18 cellular contexts compared by ENCODE assay signal in genomic region chr3:56413911-56414310, GRCh38. TPM values are rescaled to one million over a fixed set of nuclear protein-coding genes. Genes with fewer than 3 reads are reported as not detected.
"Had no signal": no experiment of that assay in that cellular context is flagged by ENCODE, and none has a peak within 500 bp of the region (broad histone marks: within the 10 kb centered on the region; RNA-seq: fewer than 3 reads in every experiment).

No MANE protein-coding gene starts in this region.

- H3K4me1 Mint-ChIP-seq: activated CD4-positive, alpha-beta T cell treated with anti-CD3 and anti-CD28 coated beads, Interleukin-2, amount 10 ng/mL, durations not matched to agents 24 days and 14 days had no signal

- H3K27me3 Mint-ChIP-seq: dendritic cell treated with granulocyte-macrophage colony-stimulating factor and Interleukin-4, amounts not matched to agents 40 ng/mL and 50 ng/mL, for 4 days had no signal

- H3K27me3 ChIP-seq: left lung, tibial nerve had no signal

- H3K36me3 ChIP-seq: esophagus squamous epithelium, left lung, tibial nerve had no signal

- H3K4me1 ChIP-seq: esophagus squamous epithelium, left lung, tibial nerve had no signal

- FAIRE-seq: astrocyte, endothelial cell of umbilical vein, islet of Langerhans had no signal

- H3K9me3 Mint-ChIP-seq: activated CD4-positive, alpha-beta T cell treated with anti-CD3 and anti-CD28 coated beads, Interleukin-2, amount 10 ng/mL, durations not matched to agents 24 days and 14 days; activated CD8-positive, alpha-beta T cell treated with anti-CD3 and anti-CD28 coated beads for 36 hours; activated T-cell treated with anti-CD3 and anti-CD28 coated beads, Interleukin-2, amount 50 U/mL, for 4 hours; dendritic cell treated with granulocyte-macrophage colony-stimulating factor and Interleukin-4, amounts not matched to agents 40 ng/mL and 50 ng/mL, for 4 days; nephron; stimulated activated naive CD8-positive, alpha-beta T cell treated with anti-CD3 and anti-CD28 coated beads, Interleukin-15, Interleukin-2, amounts not matched to agents 100 ng/mL and 50 ng/mL, for 24 hours had no signal

- DNase-seq: activated CD4-positive, alpha-beta T cell treated with anti-CD3 and anti-CD28 coated beads, Interleukin-2, amount 10 ng/mL, durations not matched to agents 24 days and 14 days; activated CD8-positive, alpha-beta T cell treated with anti-CD3 and anti-CD28 coated beads for 36 hours; activated effector memory CD4-positive, alpha-beta T cell treated with Interleukin-2 at 50 U/mL for 16 hours; activated naive CD4-positive, alpha-beta T cell treated with anti-CD3 and anti-CD28 coated beads, Interleukin-2, amount 50 U/mL, for 16 hours; activated T-cell treated with anti-CD3 and anti-CD28 coated beads, Interleukin-2, amount 50 U/mL, for 4 hours; effector CD8-positive, alpha-beta T cell; esophagus squamous epithelium; left lung; midbrain; stimulated activated CD4-positive, alpha-beta T cell treated with anti-CD3 and anti-CD28 coated beads, Interleukin-1b, Interleukin-23, amount 100 ng/mL, for 48 hours; T-helper 1 cell had no signal

- H3K9me3 ChIP-seq: esophagus squamous epithelium, left lung, tibial nerve had no signal

- H3K4me3 ChIP-seq: esophagus squamous epithelium, left lung, tibial nerve had no signal

- ATAC-seq: activated CD8-positive, alpha-beta T cell treated with anti-CD3 and anti-CD28 coated beads for 36 hours; activated T-cell treated with anti-CD3 and anti-CD28 coated beads, Interleukin-2, amount 50 U/mL, for 4 hours; left lung had no signal

- H3K4me3 Mint-ChIP-seq: activated CD4-positive, alpha-beta T cell treated with anti-CD3 and anti-CD28 coated beads, Interleukin-2, amount 10 ng/mL, durations not matched to agents 24 days and 14 days; activated CD8-positive, alpha-beta T cell treated with anti-CD3 and anti-CD28 coated beads for 36 hours; activated T-cell treated with anti-CD3 and anti-CD28 coated beads, Interleukin-2, amount 50 U/mL, for 4 hours; dendritic cell treated with granulocyte-macrophage colony-stimulating factor and Interleukin-4, amounts not matched to agents 40 ng/mL and 50 ng/mL, for 4 days; nephron; stimulated activated naive CD8-positive, alpha-beta T cell treated with anti-CD3 and anti-CD28 coated beads, Interleukin-15, Interleukin-2, amounts not matched to agents 100 ng/mL and 50 ng/mL, for 24 hours had no signal

- H3K27ac Mint-ChIP-seq: activated CD4-positive, alpha-beta T cell treated with anti-CD3 and anti-CD28 coated beads, Interleukin-2, amount 10 ng/mL, durations not matched to agents 24 days and 14 days; activated CD8-positive, alpha-beta T cell treated with anti-CD3 and anti-CD28 coated beads for 36 hours; dendritic cell treated with granulocyte-macrophage colony-stimulating factor and Interleukin-4, amounts not matched to agents 40 ng/mL and 50 ng/mL, for 4 days; stimulated activated naive CD8-positive, alpha-beta T cell treated with anti-CD3 and anti-CD28 coated beads, Interleukin-15, Interleukin-2, amounts not matched to agents 100 ng/mL and 50 ng/mL, for 24 hours had no signal

- H3K27ac ChIP-seq: esophagus squamous epithelium, left lung, tibial nerve had no signal

RNA-seq across cellular contexts. Expression of gene ERC2, which starts 54.4 kb away (rescaled TPM):
- total RNA-seq: activated CD4-positive, alpha-beta T cell treated with anti-CD3 and anti-CD28 coated beads, Interleukin-2, amount 10 ng/mL, durations not matched to agents 24 days and 14 days had no signal
